17 cellular contexts compared by ENCODE assay signal in the genomic region with DNA sequence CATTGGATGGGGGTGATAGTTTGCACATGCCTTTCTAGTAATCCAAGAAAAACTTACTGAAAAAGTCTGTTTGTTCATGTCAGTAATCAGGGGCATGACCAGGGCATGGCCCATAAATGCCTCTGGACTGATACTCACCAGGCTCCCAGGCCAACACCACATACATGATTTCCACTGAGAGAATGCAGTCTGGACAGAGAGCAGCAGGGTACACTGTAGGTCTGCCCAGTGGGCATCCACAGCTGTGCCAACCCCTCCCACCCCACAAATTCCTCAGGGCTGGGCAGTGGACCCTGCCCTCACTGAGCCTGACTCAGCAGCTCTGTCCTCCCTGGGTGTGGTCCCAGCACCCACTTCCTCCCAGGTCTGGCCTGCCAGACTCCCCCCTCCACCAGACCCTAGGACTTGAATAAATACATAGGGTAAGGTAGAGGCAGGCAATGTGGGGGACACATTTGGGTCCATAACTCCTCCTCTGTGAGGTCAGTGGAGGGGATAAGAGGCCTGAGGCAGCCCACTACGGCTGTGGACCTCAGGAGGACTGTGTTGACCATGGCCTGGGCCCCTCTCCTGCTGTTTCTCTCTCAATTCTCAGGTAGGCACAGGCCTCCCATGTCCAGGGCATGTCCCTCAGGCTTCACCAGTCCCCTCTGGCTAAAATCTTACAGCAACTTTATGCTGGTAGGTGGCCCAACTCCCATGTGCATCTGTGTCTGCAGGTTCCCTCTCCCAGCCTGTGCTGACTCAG.
DNase-seq lines count a peak whose midpoint lies in the region; ATAC-seq, FAIRE-seq and TF ChIP-seq lines count a peak whose summit lies in the region.
"Had no signal": no experiment of that assay in that cellular context is flagged by ENCODE, and none has a peak within 500 bp of the region (broad histone marks: within the 10 kb centered on the region; RNA-seq: fewer than 3 reads in every experiment).

No MANE protein-coding gene starts in this region.

- BruUV-seq in A673 (replicated peaks; lab: Mats Ljungman, UMichigan) = no TSS peak

- H3K4me3 Mint-ChIP-seq in activated naive CD8-positive, alpha-beta T cell treated with anti-CD3 and anti-CD28 coated beads for 36 hours = no peak overlapping the region

- H3K4me1 ChIP-seq in keratinocyte (ENCODE audit: control insufficient read depth, extremely low read depth, insufficient read depth, low read length) = peaks cover 38% of the 10 kb centered on the region
- peaks cover 34% of the 10 kb centered on the region for H3K4me1 ChIP-seq in skeletal muscle satellite cell (ENCODE audit: control insufficient read depth, insufficient read depth, low read length)
- H3K4me1 ChIP-seq in A673 (ENCODE audit: insufficient read depth, low read length, poor library complexity, severe bottlenecking) = no peaks in the 10 kb centered on the region
- H3K4me1 ChIP-seq: body of pancreas, left lung, prostate gland had no signal

- TF ChIP-seq CTCF in keratinocyte (optimal IDR thresholded peaks at IDR 0.05 in 1 of 3, IDR thresholded peaks at IDR 0.05 in 1 of 3, conservative IDR thresholded peaks at IDR 0.05 in 1 of 3; ENCODE audit: extremely low read depth in 1 of 3, insufficient read depth in 2 of 3, low read length in 3 of 3) (peak in 1 of 3 experiments; percentile 13), A673 (conservative IDR thresholded peaks at IDR 0.05; ENCODE audit: low read depth, low read length) (no peak)

- peak; percentile 80 for FAIRE-seq in H54 (lab: Jason Lieb, UNC)
- no peak for FAIRE-seq in keratinocyte (lab: Jason Lieb, UNC)

- CTCF ChIA-PET in A673 (lab: Charles Lee) = no interaction called here

- no peaks in the 10 kb centered on the region for H3K9me3 Mint-ChIP-seq in activated naive CD8-positive, alpha-beta T cell treated with anti-CD3 and anti-CD28 coated beads for 36 hours

- POLR2A ChIA-PET in A673 (lab: Charles Lee; ENCODE audit: low non-redundant PET) = no interaction called here

- H3K9ac ChIP-seq in keratinocyte (ENCODE audit: control insufficient read depth, extremely low read depth, insufficient read depth, low read length) (no peak overlapping the region), skeletal muscle satellite cell (ENCODE audit: low read depth, low read length) (peak overlapping the region; percentile 25)
- H3K9ac ChIP-seq: GM23248 had no signal

- no peak overlapping the region for H3K27ac Mint-ChIP-seq in activated naive CD8-positive, alpha-beta T cell treated with anti-CD3 and anti-CD28 coated beads for 36 hours

- H3K4me3 ChIP-seq in keratinocyte (ENCODE audit: control insufficient read depth in 2 of 3, extremely low read depth in 1 of 3, insufficient read depth in 2 of 3, low read depth in 1 of 3, low read length in 3 of 3) (no peak overlapping the region), skeletal muscle satellite cell (ENCODE audit: low read length) (no peak overlapping the region), A673 (ENCODE audit: low read depth, low read length, poor library complexity, severe bottlenecking) (no peak overlapping the region)
- H3K4me3 ChIP-seq: body of pancreas, GM23248, left lung, prostate gland had no signal

- H3K79me2 ChIP-seq in keratinocyte (ENCODE audit: control insufficient read depth, insufficient read depth, low read length) = no peaks in the 10 kb centered on the region

- no peaks in the 10 kb centered on the region for H3K36me3 ChIP-seq in keratinocyte (ENCODE audit: control insufficient read depth in 2 of 2, extremely low read depth in 1 of 2, insufficient read depth in 2 of 2, low read length in 2 of 2)
- no peaks in the 10 kb centered on the region for H3K36me3 ChIP-seq in skeletal muscle satellite cell (ENCODE audit: insufficient read depth, low read length)
- H3K36me3 ChIP-seq in A673 (ENCODE audit: insufficient read depth, low read length, poor library complexity, severe bottlenecking) = no peaks in the 10 kb centered on the region
- H3K36me3 ChIP-seq: left lung, prostate gland had no signal

- peaks cover 10% of the 10 kb centered on the region for H3K27me3 Mint-ChIP-seq in activated naive CD8-positive, alpha-beta T cell treated with anti-CD3 and anti-CD28 coated beads for 36 hours
- H3K27me3 Mint-ChIP-seq: naive B cell had no signal

- dilution Hi-C loops in keratinocyte (cut with MboI; ENCODE audit: extremely low pct_ligation_motif_present, low sequenced_read_pairs) = no loop called here

- intact Hi-C loops in A673 (cut with micrococcal nuclease; ENCODE audit: unreplicated experiment) = no loop called here

- H3K4me2 ChIP-seq in keratinocyte (ENCODE audit: control insufficient read depth, extremely low read depth, insufficient read depth, low read depth, low read length) (peak overlapping the region; percentile 25), skeletal muscle satellite cell (ENCODE audit: low read length) (no peak overlapping the region)

- H3K27me3 ChIP-seq in keratinocyte (ENCODE audit: control insufficient read depth, extremely low read depth, insufficient read depth, low read length) = no peaks in the 10 kb centered on the region
- peaks cover 8% of the 10 kb centered on the region for H3K27me3 ChIP-seq in skeletal muscle satellite cell (ENCODE audit: control insufficient read depth, insufficient read depth, low read length)
- peaks cover 6% of the 10 kb centered on the region for H3K27me3 ChIP-seq in A673 (replicated peaks; ENCODE audit: insufficient read depth, low read depth, low read length, poor library complexity)
- H3K27me3 ChIP-seq: body of pancreas had no signal

- H3K9me1 ChIP-seq in keratinocyte (ENCODE audit: control insufficient read depth, extremely low read depth, insufficient read depth, low read length) = no peaks in the 10 kb centered on the region

- no peaks in the 10 kb centered on the region for H4K20me1 ChIP-seq in keratinocyte (ENCODE audit: control insufficient read depth, extremely low read depth, insufficient read depth, low read length)

- H3K9me3 ChIP-seq in keratinocyte (ENCODE audit: control insufficient read depth, low read depth, low read length) = no peaks in the 10 kb centered on the region
- H3K9me3 ChIP-seq in skeletal muscle satellite cell (replicated peaks; ENCODE audit: low read length) = no peaks in the 10 kb centered on the region
- H3K9me3 ChIP-seq in A673 (ENCODE audit: low read depth, low read length, poor library complexity, severe bottlenecking) = no peaks in the 10 kb centered on the region
- H3K9me3 ChIP-seq: body of pancreas, left lung, prostate gland had no signal

- H3K27ac ChIP-seq in keratinocyte (ENCODE audit: control insufficient read depth, insufficient read depth, low read length) (peak overlapping the region; percentile 6), A673 (ENCODE audit: low read depth, low read length, poor library complexity, severe bottlenecking) (no peak overlapping the region)
- H3K27ac ChIP-seq: body of pancreas, GM23248, left lung, prostate gland had no signal

- ATAC-seq in HG03108 (IDR thresholded peaks at IDR 0.05; ENCODE audit: unreplicated experiment) = no peak
- ATAC-seq: body of pancreas, left lung had no signal

- H3K36me3 Mint-ChIP-seq in activated naive CD8-positive, alpha-beta T cell treated with anti-CD3 and anti-CD28 coated beads for 36 hours = no peaks in the 10 kb centered on the region
- H3K36me3 Mint-ChIP-seq: naive B cell had no signal

- DNase-seq in H54 (ENCODE audit: insufficient read length, low spot score) = no peak
- peak; percentile 50 for DNase-seq in SW480 (ENCODE audit: low spot score)
- peak; percentile 17 for DNase-seq in keratinocyte (ENCODE audit: low read depth, low spot score)
- no peak for DNase-seq in activated naive CD8-positive, alpha-beta T cell treated with anti-CD3 and anti-CD28 coated beads for 36 hours
- no peak for DNase-seq in NCI-H526 treated with DMSO at 0.1 percent for 48 hours (lab: John Stamatoyannopoulos, UW)
- DNase-seq in A673 (ENCODE audit: low spot score) = no peak
- DNase-seq: activated gamma-delta T cell treated with Interleukin-2 at 50 U/mL for 16 hours, body of pancreas, dermis blood vessel endothelial cell, GM23248, left lung, naive B cell, NCI-H2029, NCI-H510A treated with DMSO at 0.1 percent for 48 hours had no signal

- no peak overlapping the region for H2AFZ ChIP-seq in keratinocyte (ENCODE audit: control insufficient read depth, low read length)
- H2AFZ ChIP-seq: GM23248 had no signal

- TF ChIP-seq POLR2A in H54 (IDR thresholded peaks at IDR 0.05; ENCODE audit: low read depth, low read length) = no peak

- H3K4me1 Mint-ChIP-seq in activated naive CD8-positive, alpha-beta T cell treated with anti-CD3 and anti-CD28 coated beads for 36 hours = no peaks in the 10 kb centered on the region

Comparison
In these comparisons a context has a peak if more than half of its experiments do, and no peak if none do; other contexts are left out.
1. DNase-seq: peak in SW480 (single experiment) and keratinocyte (single experiment); none in H54 (single experiment), activated naive CD8-positive, alpha-beta T cell treated with anti-CD3 and anti-CD28 coated beads for 36 hours (single experiment), NCI-H526 treated with DMSO at 0.1 percent for 48 hours (single experiment) and A673 (single experiment).